In genomic region chr3:66597316-66597863, GRCh38 we compare ENCODE assay signal across 22 cellular contexts.
"Had no signal": no experiment of that assay in that cellular context is flagged by ENCODE, and none has a peak within 500 bp of the region (broad histone marks: within the 10 kb centered on the region; RNA-seq: fewer than 3 reads in every experiment).

No MANE protein-coding gene starts in this region.

- H3K9me3 ChIP-seq: spleen, tibial nerve had no signal

- H3K9ac ChIP-seq: parathyroid adenoma had no signal

- H3K79me2 ChIP-seq: parathyroid adenoma had no signal

- H3K27ac ChIP-seq: epithelial cell of prostate, parathyroid adenoma, spleen had no signal

- ATAC-seq: activated CD4-positive, alpha-beta T cell treated with anti-CD3 and anti-CD28 coated beads for 36 hours; activated CD8-positive, alpha-beta memory T cell treated with anti-CD3 and anti-CD28 coated beads, Interleukin-2, amount 10 ng/mL, durations not matched to agents 7 days and 5 days; activated CD8-positive, alpha-beta T cell treated with anti-CD3 and anti-CD28 coated beads, Interleukin-2, amount 10 ng/mL, durations not matched to agents 7 days and 5 days; right cardiac atrium had no signal

- H3K4me1 Mint-ChIP-seq: activated CD8-positive, alpha-beta memory T cell treated with anti-CD3 and anti-CD28 coated beads, Interleukin-2, amount 10 ng/mL, durations not matched to agents 7 days and 5 days; naive B cell had no signal

- H3K4me3 ChIP-seq: spleen, tibial nerve had no signal

- DNase-seq: activated CD4-positive, alpha-beta T cell treated with anti-CD3 and anti-CD28 coated beads for 36 hours; activated CD4-positive, CD25-positive, alpha-beta regulatory T cell; activated CD8-positive, alpha-beta memory T cell treated with anti-CD3 and anti-CD28 coated beads, Interleukin-2, amount 10 ng/mL, durations not matched to agents 7 days and 5 days; activated CD8-positive, alpha-beta T cell treated with anti-CD3 and anti-CD28 coated beads, Interleukin-2, amount 10 ng/mL, durations not matched to agents 7 days and 5 days; activated naive CD4-positive, alpha-beta T cell treated with Interleukin-2 at 50 U/mL for 16 hours; activated T-cell treated with anti-CD3 and anti-CD28 coated beads, Interleukin-2, amount 50 U/mL, for 48 hours; dermis blood vessel endothelial cell; effector CD4-positive, alpha-beta T cell; glutamatergic neuron; left ventricle myocardium superior; naive B cell; occipital lobe; right cardiac atrium; spleen; stimulated activated naive CD4-positive, alpha-beta T cell had no signal

- H3K36me3 ChIP-seq: spleen, tibial nerve had no signal

- H3K27me3 ChIP-seq: tibial nerve had no signal

- H3K4me1 ChIP-seq: parathyroid adenoma, spleen had no signal

- H2AFZ ChIP-seq: parathyroid adenoma had no signal

- H3K9me3 Mint-ChIP-seq: activated T-helper 2 cell treated with anti-CD3 and anti-CD28 coated beads, Interferon-gamma antibody, Interleukin-2, Interleukin-4, amounts not matched to agents 10 μg/mL and 5 μg/mL and 100 μg/mL, durations not matched to agents 14 hours and 24 hours and 36 hours; central memory CD8-positive, alpha-beta T cell; mesothelial cell of epicardium had no signal

- H3K27ac Mint-ChIP-seq: activated CD4-positive, alpha-beta T cell treated with anti-CD3 and anti-CD28 coated beads for 36 hours; activated CD8-positive, alpha-beta memory T cell treated with anti-CD3 and anti-CD28 coated beads, Interleukin-2, amount 10 ng/mL, durations not matched to agents 7 days and 5 days; activated CD8-positive, alpha-beta T cell treated with anti-CD3 and anti-CD28 coated beads, Interleukin-2, amount 10 ng/mL, durations not matched to agents 7 days and 5 days; activated naive CD8-positive, alpha-beta T cell; activated T-helper 2 cell treated with anti-CD3 and anti-CD28 coated beads, Interferon-gamma antibody, Interleukin-2, Interleukin-4, amounts not matched to agents 10 μg/mL and 5 μg/mL and 100 μg/mL, durations not matched to agents 14 hours and 24 hours and 36 hours; mesothelial cell of epicardium; naive B cell had no signal

- H3K4me3 Mint-ChIP-seq: activated CD4-positive, alpha-beta T cell treated with anti-CD3 and anti-CD28 coated beads for 36 hours; activated CD8-positive, alpha-beta memory T cell treated with anti-CD3 and anti-CD28 coated beads, Interleukin-2, amount 10 ng/mL, durations not matched to agents 7 days and 5 days; activated CD8-positive, alpha-beta T cell treated with anti-CD3 and anti-CD28 coated beads, Interleukin-2, amount 10 ng/mL, durations not matched to agents 7 days and 5 days; activated naive CD8-positive, alpha-beta T cell; central memory CD8-positive, alpha-beta T cell; mesothelial cell of epicardium; naive B cell had no signal
